In genomic region chr9:133657120-133657661, GRCh38 we compare ENCODE assay signal across 13 cellular contexts. TPM values are rescaled to one million over a fixed set of nuclear protein-coding genes. Genes with fewer than 3 reads are reported as not detected.
DNase-seq lines count a peak whose midpoint lies in the region; ATAC-seq and TF ChIP-seq lines count a peak whose summit lies in the region.
"Had no signal": no experiment of that assay in that cellular context is flagged by ENCODE, and none has a peak within 500 bp of the region (broad histone marks: within the 10 kb centered on the region; RNA-seq: fewer than 3 reads in every experiment).

No MANE protein-coding gene starts in this region.

- peak overlapping the region; percentile 58 for H3K23ac ChIP-seq in neuronal stem cell (ENCODE audit: low read depth, low read length, poor library complexity)

- no peak overlapping the region for H2AK5ac ChIP-seq in neuronal stem cell (ENCODE audit: low read depth, low read length)

- H3K4me1 ChIP-seq in adrenal gland (replicated peaks in 1 of 2) = peaks cover 0 to 9% of the 10 kb centered on the region in 2 donors
- H3K4me1 ChIP-seq in neuronal stem cell (ENCODE audit: control insufficient read depth in 2 of 2, insufficient read depth in 1 of 2, low read depth in 1 of 2, low read length in 2 of 2) = peaks cover 14 to 17% of the 10 kb centered on the region in 2 donors

- H2BK120ac ChIP-seq in neuronal stem cell (ENCODE audit: low read depth, low read length) = no peak overlapping the region

- no peak overlapping the region for H3K4me2 ChIP-seq in neuronal stem cell (ENCODE audit: insufficient read depth, low read length, poor library complexity, severe bottlenecking)
- H3K4me2 ChIP-seq: hepatocyte, smooth muscle cell had no signal

- H3K4me3 ChIP-seq in adrenal gland (no peak overlapping the region), neuronal stem cell (ENCODE audit: low read length in 2 of 2) (no peak overlapping the region)
- H3K4me3 ChIP-seq: hepatocyte, smooth muscle cell had no signal

- ATAC-seq in HG02981 (IDR thresholded peaks at IDR 0.05; ENCODE audit: unreplicated experiment) = no peak

- no peak overlapping the region for H2BK15ac ChIP-seq in neuronal stem cell (ENCODE audit: low read length)

- no peaks in the 10 kb centered on the region for H3K36me3 ChIP-seq in adrenal gland (replicated peaks in 1 of 2)
- H3K36me3 ChIP-seq in neuronal stem cell (replicated peaks in 1 of 2; ENCODE audit: control insufficient read depth in 2 of 2, insufficient read depth in 2 of 2, low read length in 2 of 2) = no peaks in the 10 kb centered on the region

- H4K91ac ChIP-seq in neuronal stem cell (ENCODE audit: low read depth, low read length, poor library complexity) = no peak overlapping the region

- no peak overlapping the region for H3K4ac ChIP-seq in neuronal stem cell (ENCODE audit: low read length)

- intact Hi-C loops in adrenal gland (cut with DNase I) = no loop called here

- H3K27ac ChIP-seq in adrenal gland (no peak overlapping the region), neuronal stem cell (replicated peaks; ENCODE audit: low read length) (no peak overlapping the region)
- H3K27ac ChIP-seq: hepatocyte had no signal

- 69 to 80% (median 75%) methylated on average over 13 of the region's 13 CpGs for WGBS in adrenal gland, 4 donors
- WGBS in neuronal stem cell (ENCODE audit: extremely low coverage in 2 of 2, insufficient read length in 2 of 2, insufficient replicate concordance in 1 of 2), 2 donors = no CpG with 5 or more reads among the region's 13 CpGs

- no peaks in the 10 kb centered on the region for H3K79me1 ChIP-seq in neuronal stem cell (ENCODE audit: low read depth, low read length)

- no peak for TF ChIP-seq POLR2A in adrenal gland (IDR thresholded peaks at IDR 0.05)

- H3K27me3 ChIP-seq in adrenal gland (peaks cover 12% of the 10 kb centered on the region), neuronal stem cell (ENCODE audit: control insufficient read depth in 3 of 3, insufficient read depth in 3 of 3, low read depth in 1 of 3, low read length in 3 of 3) (peaks cover 0 to 66% (median 10%) of the 10 kb centered on the region in 3 experiments)

- no peak overlapping the region for H4K8ac ChIP-seq in neuronal stem cell (ENCODE audit: low read depth, low read length)

- H3K9ac ChIP-seq in neuronal stem cell (ENCODE audit: low read depth, low read length, poor library complexity) = no peak overlapping the region

- no peak overlapping the region for H2BK12ac ChIP-seq in neuronal stem cell (ENCODE audit: low read length)

- DNase-seq in NCI-H1436 (lab: John Stamatoyannopoulos, UW) (peak; percentile 33), NCI-H1436 treated with DMSO at 0.1 percent for 48 hours (lab: John Stamatoyannopoulos, UW) (no peak), NCI-H1694 (lab: John Stamatoyannopoulos, UW) (peak; percentile 68), adrenal gland (peak in 3 of 7 donors; percentile 33 to 42 (median 37)), neuronal stem cell (ENCODE audit: low spot score) (no peak), OCI-M2 (lab: John Stamatoyannopoulos, UW; ENCODE audit: unreplicated experiment) (no peak)
- no peak for DNase-seq in activated CD4-positive, CD25-positive, alpha-beta regulatory T cell (lab: John Stamatoyannopoulos, UW)
- DNase-seq: activated CD4-positive, CD25-positive, alpha-beta regulatory T cell treated with anti-CD3 and anti-CD28 coated beads, Interleukin-2, amount 50 U/mL, for 72 hours had no signal

- no peak overlapping the region for H2AFZ ChIP-seq in neuronal stem cell (ENCODE audit: low read length)
- H2AFZ ChIP-seq: hepatocyte had no signal

- H2BK5ac ChIP-seq in neuronal stem cell (ENCODE audit: low read length) = no peak overlapping the region

- H3K18ac ChIP-seq in neuronal stem cell (ENCODE audit: low read length) = peak overlapping the region; percentile 4

- H3K14ac ChIP-seq in neuronal stem cell (ENCODE audit: low read length) = no peak overlapping the region

- H3K9me3 ChIP-seq in adrenal gland (replicated peaks in 1 of 3) (no peaks in the 10 kb centered on the region), neuronal stem cell (replicated peaks in 1 of 2; ENCODE audit: control insufficient read depth in 2 of 2, insufficient read depth in 1 of 2, low read depth in 1 of 2, low read length in 2 of 2) (no peaks in the 10 kb centered on the region)

- peak in 4 of 6 experiments; percentile 20 to 61 (median 50) for TF ChIP-seq CTCF in adrenal gland (IDR thresholded peaks at IDR 0.05)

RNA-seq across cellular contexts. Expression of gene DBH, which starts 21.0 kb away (rescaled TPM):
- 100 to 1,000 TPM in 1 of 8 donors, 10 to 100 TPM in 3, 1 to 10 TPM in 1, under 1 TPM in 2, not detected in 1; 0.24 to 234 (median 11.5) TPM for total RNA-seq in adrenal gland
- 100 to 1,000 TPM in 2 of 3 donors, 10 to 100 TPM in 1; 47.0 to 211 (median 147) TPM for polyA plus RNA-seq in adrenal gland
- not detected for polyA plus RNA-seq in neuronal stem cell (2013, experiment 1 of 2)
- not detected for polyA plus RNA-seq in neuronal stem cell (2013, experiment 2 of 2)
- total RNA-seq: hepatocyte, MCF 10A, smooth muscle cell had no signal

RNA-seq across cellular contexts. Expression of gene FAM163B, which starts 48.0 kb away (rescaled TPM):
- 10 to 100 TPM in 2 of 8 donors, 1 to 10 TPM in 5, under 1 TPM in 1; 0.72 to 14.2 (median 2.1) TPM for total RNA-seq in adrenal gland
- 10 to 100 TPM in 1 of 3 donors, 1 to 10 TPM in 2; 2.8 to 14.3 (median 4.5) TPM for polyA plus RNA-seq in adrenal gland
- polyA plus RNA-seq in neuronal stem cell (2013, experiment 1 of 2) = 0.18 TPM
- 0.12 TPM for polyA plus RNA-seq in neuronal stem cell (2013, experiment 2 of 2)
- total RNA-seq: lower leg skin, MCF 10A had no signal

Comparison
In these comparisons a context has a peak if more than half of its experiments do, and no peak if none do; other contexts are left out.
1. DNase-seq: peak in NCI-H1436 (single experiment) and NCI-H1694 (single experiment); none in NCI-H1436 treated with DMSO at 0.1 percent for 48 hours (single experiment), neuronal stem cell (single experiment), OCI-M2 (single experiment) and activated CD4-positive, CD25-positive, alpha-beta regulatory T cell (0 of 4).